In the genomic region with DNA sequence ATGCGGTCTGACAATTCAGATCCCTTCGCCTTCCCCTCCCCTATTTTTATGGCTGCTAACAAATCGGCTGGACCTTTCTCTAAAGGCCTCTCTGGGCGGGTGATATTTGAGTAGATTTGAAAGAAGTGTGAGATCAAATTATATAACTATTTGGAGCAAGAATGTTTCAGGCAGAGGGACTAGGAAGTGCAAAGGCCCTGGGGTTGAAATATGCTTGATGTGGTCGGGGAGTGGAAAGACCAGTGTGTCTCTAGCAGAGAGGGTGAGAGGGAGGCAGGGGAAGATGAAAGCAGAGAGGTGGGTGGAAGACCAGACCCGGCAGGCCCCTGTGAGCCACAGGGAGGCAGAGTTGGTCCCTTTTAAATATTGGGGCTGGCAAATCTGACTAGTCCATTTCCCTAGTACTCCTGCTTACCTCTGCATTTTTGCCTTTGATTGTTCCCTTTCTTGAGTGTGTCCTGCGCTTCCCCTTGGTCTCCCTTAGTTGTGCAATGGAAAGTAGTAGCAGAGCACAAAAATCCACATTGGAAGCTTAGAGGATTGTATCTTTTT, we compare ENCODE assay signal across 13 cellular contexts. TPM values are rescaled to one million over a fixed set of nuclear protein-coding genes. Genes with fewer than 3 reads are reported as not detected.
DNase-seq lines count a peak whose midpoint lies in the region; ATAC-seq, FAIRE-seq and TF ChIP-seq lines count a peak whose summit lies in the region.
"Had no signal": no experiment of that assay in that cellular context is flagged by ENCODE, and none has a peak within 500 bp of the region (broad histone marks: within the 10 kb centered on the region; RNA-seq: fewer than 3 reads in every experiment).

No MANE protein-coding gene starts in this region.

- ATAC-seq in GM19023 (IDR thresholded peaks at IDR 0.05; ENCODE audit: unreplicated experiment): no peak
- no peak for ATAC-seq in GM21447 (IDR thresholded peaks at IDR 0.05; ENCODE audit: unreplicated experiment)

- TF ChIP-seq CTCF in bronchial epithelial cell (IDR thresholded peaks at IDR 0.05; ENCODE audit: insufficient read depth, low read length, severe bottlenecking): peak; percentile 25
- no peak for TF ChIP-seq CTCF in neural cell (IDR thresholded peaks at IDR 0.05; ENCODE audit: poor library complexity, severe bottlenecking)
- peak in 3 of 6 experiments; percentile 13 to 23 (median 18) for TF ChIP-seq CTCF in Peyer's patch (IDR thresholded peaks at IDR 0.05)

- H4K20me1 ChIP-seq in neural cell (ENCODE audit: insufficient read depth): no peaks in the 10 kb centered on the region

- in situ Hi-C loops in KBM-7 (cut with MboI; ENCODE audit: low pct_unique_long_range_greater_than_20kb, low sequenced_read_pairs): no loop called here

- TF ChIP-seq RAD21 in neural cell (conservative IDR thresholded peaks at IDR 0.05): no peak

- no peaks in the 10 kb centered on the region for H3K36me3 ChIP-seq in bronchial epithelial cell (ENCODE audit: control insufficient read depth, insufficient read depth, low read length)
- H3K36me3 ChIP-seq in neural cell (ENCODE audit: insufficient read depth, low read length): no peaks in the 10 kb centered on the region
- no peaks in the 10 kb centered on the region for H3K36me3 ChIP-seq in Peyer's patch
- H3K36me3 ChIP-seq: SJSA1, suprapubic skin had no signal

- no peak for TF ChIP-seq EP300 in neural cell (conservative IDR thresholded peaks at IDR 0.05; ENCODE audit: poor library complexity, severe bottlenecking)

- no peaks in the 10 kb centered on the region for H3F3A ChIP-seq in neural cell (ENCODE audit: insufficient read depth, low read length, poor library complexity, severe bottlenecking)

- H3K4me2 ChIP-seq in neural cell (ENCODE audit: low read length): no peak overlapping the region

- H2AFZ ChIP-seq in neural cell (ENCODE audit: low read depth, low read length): no peak overlapping the region

- DNase-seq in NCI-H524 (lab: John Stamatoyannopoulos, UW) (peak; percentile 14 to 49), NCI-H524 treated with DMSO at 0.1 percent for 48 hours (lab: John Stamatoyannopoulos, UW) (no peak), KBM-7 (peak; percentile 16), bronchial epithelial cell (ENCODE audit: low read depth) (no peak), Peyer's patch (no peak)
- DNase-seq: effector CD8-positive, alpha-beta T cell; GDM1; mammary epithelial cell had no signal

- H3K4me3 ChIP-seq in bronchial epithelial cell (ENCODE audit: low read depth, low read length) (no peak overlapping the region), neural cell (ENCODE audit: low read length) (peak overlapping the region; percentile 24), Peyer's patch (no peak overlapping the region)
- H3K4me3 ChIP-seq: SJSA1, suprapubic skin had no signal

- H3K27ac ChIP-seq in neural cell (ENCODE audit: low read length) (peak overlapping the region; percentile 43), Peyer's patch (no peak overlapping the region)
- H3K27ac ChIP-seq: SJSA1, suprapubic skin had no signal

- no peaks in the 10 kb centered on the region for H3K9me2 ChIP-seq in neural cell (ENCODE audit: insufficient read depth, low read length)

- peaks cover 23% of the 10 kb centered on the region for H3K79me2 ChIP-seq in neural cell (replicated peaks; ENCODE audit: insufficient read depth, low read length)

- H3K9ac ChIP-seq in neural cell (ENCODE audit: low read length): no peak overlapping the region

- H3K9me3 ChIP-seq in neural cell (ENCODE audit: low read length): no peaks in the 10 kb centered on the region
- no peaks in the 10 kb centered on the region for H3K9me3 ChIP-seq in Peyer's patch
- H3K9me3 ChIP-seq: SJSA1, suprapubic skin had no signal

- TF ChIP-seq POLR2A in Peyer's patch (IDR thresholded peaks at IDR 0.05): no peak

- FAIRE-seq in bronchial epithelial cell (lab: Jason Lieb, UNC): no peak

- H3K27me3 ChIP-seq in bronchial epithelial cell (ENCODE audit: control insufficient read depth, insufficient read depth, low read length) (no peaks in the 10 kb centered on the region), neural cell (ENCODE audit: insufficient read depth, low read depth, low read length) (no peaks in the 10 kb centered on the region), Peyer's patch (no peaks in the 10 kb centered on the region)
- H3K27me3 ChIP-seq: SJSA1, suprapubic skin had no signal

- H3K4me1 ChIP-seq in Peyer's patch: no peaks in the 10 kb centered on the region
- H3K4me1 ChIP-seq: SJSA1 had no signal

TF ChIP-seq in neural cell, 6 proteins besides CTCF, POLR2A, EP300 and RAD21:
- TF ChIP-seq SMC3 (conservative IDR thresholded peaks at IDR 0.05; ENCODE audit: poor library complexity): no peak
- no peak for TF ChIP-seq TAF1 (IDR thresholded peaks at IDR 0.05; ENCODE audit: low read depth)
- TF ChIP-seq EZH2 (IDR thresholded peaks at IDR 0.05; ENCODE audit: borderline replicate concordance, insufficient read depth, low read length, poor library complexity, severe bottlenecking): no peak
- TF ChIP-seq, protein P1, sequence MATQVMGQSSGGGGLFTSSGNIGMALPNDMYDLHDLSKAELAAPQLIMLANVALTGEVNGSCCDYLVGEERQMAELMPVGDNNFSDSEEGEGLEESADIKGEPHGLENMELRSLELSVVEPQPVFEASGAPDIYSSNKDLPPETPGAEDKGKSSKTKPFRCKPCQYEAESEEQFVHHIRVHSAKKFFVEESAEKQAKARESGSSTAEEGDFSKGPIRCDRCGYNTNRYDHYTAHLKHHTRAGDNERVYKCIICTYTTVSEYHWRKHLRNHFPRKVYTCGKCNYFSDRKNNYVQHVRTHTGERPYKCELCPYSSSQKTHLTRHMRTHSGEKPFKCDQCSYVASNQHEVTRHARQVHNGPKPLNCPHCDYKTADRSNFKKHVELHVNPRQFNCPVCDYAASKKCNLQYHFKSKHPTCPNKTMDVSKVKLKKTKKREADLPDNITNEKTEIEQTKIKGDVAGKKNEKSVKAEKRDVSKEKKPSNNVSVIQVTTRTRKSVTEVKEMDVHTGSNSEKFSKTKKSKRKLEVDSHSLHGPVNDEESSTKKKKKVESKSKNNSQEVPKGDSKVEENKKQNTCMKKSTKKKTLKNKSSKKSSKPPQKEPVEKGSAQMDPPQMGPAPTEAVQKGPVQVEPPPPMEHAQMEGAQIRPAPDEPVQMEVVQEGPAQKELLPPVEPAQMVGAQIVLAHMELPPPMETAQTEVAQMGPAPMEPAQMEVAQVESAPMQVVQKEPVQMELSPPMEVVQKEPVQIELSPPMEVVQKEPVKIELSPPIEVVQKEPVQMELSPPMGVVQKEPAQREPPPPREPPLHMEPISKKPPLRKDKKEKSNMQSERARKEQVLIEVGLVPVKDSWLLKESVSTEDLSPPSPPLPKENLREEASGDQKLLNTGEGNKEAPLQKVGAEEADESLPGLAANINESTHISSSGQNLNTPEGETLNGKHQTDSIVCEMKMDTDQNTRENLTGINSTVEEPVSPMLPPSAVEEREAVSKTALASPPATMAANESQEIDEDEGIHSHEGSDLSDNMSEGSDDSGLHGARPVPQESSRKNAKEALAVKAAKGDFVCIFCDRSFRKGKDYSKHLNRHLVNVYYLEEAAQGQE (IDR thresholded peaks at IDR 0.05; ENCODE audit: borderline replicate concordance): no peak
- no peak for TF ChIP-seq POLR2AphosphoS5 (IDR thresholded peaks at IDR 0.05)
- TF ChIP-seq MXI1 (conservative IDR thresholded peaks at IDR 0.05; ENCODE audit: poor library complexity, severe bottlenecking): no peak
TF ChIP-seq in neural cell: peak in this region for 0.

RNA-seq across cellular contexts. Expression of a gene that starts 32.3 kb away (rescaled TPM):
- 3.8 and 4.5 TPM in 2 replicates for total RNA-seq in bronchial epithelial cell
- polyA plus RNA-seq in neural cell: 14.2 and 24.5 TPM in 2 replicates
- 39.0 and 46.7 TPM in 2 replicates for polyA minus RNA-seq in neural cell
- 1 to 10 TPM; 2.1 to 8.3 (median 5.0) TPM for total RNA-seq in Peyer's patch
- total RNA-seq: SJSA1 had no signal

Comparison
In these comparisons a context has a peak if more than half of its experiments do, and no peak if none do; other contexts are left out.
1. DNase-seq: peak in NCI-H524 (2 of 2) and KBM-7 (single experiment); none in NCI-H524 treated with DMSO at 0.1 percent for 48 hours (single experiment), bronchial epithelial cell (single experiment) and Peyer's patch (0 of 3).